In the genomic region with DNA sequence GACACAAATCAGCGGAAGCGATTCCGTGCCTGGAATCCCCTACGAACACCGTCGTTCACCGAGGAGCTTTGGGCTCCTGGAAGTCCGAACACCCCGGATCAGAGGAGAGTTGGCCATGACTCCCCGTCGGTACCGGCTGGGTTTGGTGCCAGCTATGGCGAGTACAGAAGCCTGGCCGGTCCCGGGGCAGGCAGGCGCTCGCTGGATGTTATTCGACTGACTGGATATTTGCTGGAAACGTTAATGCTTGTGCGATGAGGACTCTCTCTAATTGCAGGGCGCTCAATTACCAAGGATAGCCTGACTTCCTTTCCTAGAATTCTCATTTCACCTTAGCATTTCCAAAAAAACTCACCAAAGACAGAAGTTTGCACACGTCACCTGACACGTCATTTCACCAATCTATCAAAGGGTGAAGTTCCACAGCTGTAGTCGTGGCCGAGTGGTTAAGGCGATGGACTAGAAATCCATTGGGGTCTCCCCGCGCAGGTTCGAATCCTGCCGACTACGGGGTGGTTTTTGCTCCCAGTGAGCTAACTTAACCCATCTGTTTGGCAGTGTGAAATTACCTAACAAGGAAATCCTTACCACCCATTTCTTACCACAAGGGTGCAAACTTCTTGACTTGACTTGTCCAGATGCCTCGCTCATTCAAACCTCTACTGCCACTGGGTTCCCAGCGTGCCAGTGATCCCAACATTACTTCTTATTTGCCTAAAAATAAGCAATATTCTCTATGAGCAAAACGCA, we compare ENCODE assay signal across 8 cellular contexts. TPM values are rescaled to one million over a fixed set of nuclear protein-coding genes. Genes with fewer than 3 reads are reported as not detected.
A peak's percentile ranks its signal among the peaks of the same experiment; 100 is the strongest.
DNase-seq lines count a peak whose midpoint lies in the region; ATAC-seq and TF ChIP-seq lines count a peak whose summit lies in the region.

No MANE protein-coding gene starts in this region.

- peaks cover 15% of the 10 kb centered on the region for H3K4me1 Mint-ChIP-seq in nephron progenitor cell

- peak overlapping the region; percentile 59; the same call in 1 of the 2 replicates for H3K9ac ChIP-seq in HUES64 (ENCODE audit: low read depth, low read length)

- no peaks in the 10 kb centered on the region for H3K9me3 Mint-ChIP-seq in nephron progenitor cell

- H3K27ac ChIP-seq in HUES64 (ENCODE audit: low read depth, low read length) (no peak overlapping the region; the same call in 1 of the 2 replicates), upper lobe of left lung (peak overlapping the region in 1 of 4 donors; percentile 46)

- no peaks in the 10 kb centered on the region for H3K36me3 ChIP-seq in HUES64 (ENCODE audit: insufficient read depth, low read length)
- no peaks in the 10 kb centered on the region for H3K36me3 ChIP-seq in upper lobe of left lung

- H3K9me3 ChIP-seq in HUES64 (ENCODE audit: insufficient read depth, low read depth, low read length) (no peaks in the 10 kb centered on the region), upper lobe of left lung (no peaks in the 10 kb centered on the region)

- no peak for TF ChIP-seq POLR2A in upper lobe of left lung (IDR thresholded peaks at IDR 0.05)

- H3K4me3 ChIP-seq in HUES64 (ENCODE audit: low read length) = peak overlapping the region; percentile 75
- peak overlapping the region; percentile 13 to 46 (median 37) for H3K4me3 ChIP-seq in upper lobe of left lung

- TF ChIP-seq CTCF in nephron progenitor cell (IDR thresholded peaks at IDR 0.05) = no peak
- no peak for TF ChIP-seq CTCF in upper lobe of left lung (IDR thresholded peaks at IDR 0.05)

- no peaks in the 10 kb centered on the region for H3K36me3 Mint-ChIP-seq in nephron progenitor cell (ENCODE audit: low read depth)

- H3K27me3 ChIP-seq in HUES64 (ENCODE audit: insufficient read depth, low read length) (peaks cover 22% of the 10 kb centered on the region), upper lobe of left lung (peaks cover 0 to 3% (median 0%) of the 10 kb centered on the region in 4 donors)

- H3K4me1 ChIP-seq in HUES64 (ENCODE audit: insufficient read depth, low read length) (0 out of 2 replicates have a peak, but pooled peaks cover 5% of the 10 kb centered on the region), upper lobe of left lung (peaks cover 0 to 4% (median 1%) of the 10 kb centered on the region in 4 donors)

- no peak overlapping the region for H3K27ac Mint-ChIP-seq in nephron progenitor cell

- ATAC-seq in esophagus mucosa (peak; percentile 76), upper lobe of left lung (ENCODE audit: low FRiP score in 2 of 2) (peak in 1 of 2 donors; percentile 68)

- under 1% methylated on average over 34 of the region's 34 CpGs for WGBS in HUES64
- WGBS in upper lobe of left lung, 2 donors = 8 to 16% methylated on average over 10 to 34 of the region's 34 CpGs

- peak overlapping the region; percentile 84 for H3K4me3 Mint-ChIP-seq in nephron progenitor cell

- peaks cover 70% of the 10 kb centered on the region for H3K27me3 Mint-ChIP-seq in nephron progenitor cell (ENCODE audit: low read depth, poor library complexity)

- no peak for TF ChIP-seq EP300 in upper lobe of left lung (IDR thresholded peaks at IDR 0.05)

- DNase-seq in NCI-H2227 (lab: John Stamatoyannopoulos, UW; ENCODE audit: unreplicated experiment) (peak; percentile 60), NCI-H2227 treated with DMSO at 0.1 percent for 48 hours (lab: John Stamatoyannopoulos, UW) (no peak), nephron progenitor cell (peak; percentile 73), upper lobe of left lung (peak in 1 of 2 donors; percentile 53), NCI-H748 treated with DMSO at 0.1 percent for 48 hours (lab: John Stamatoyannopoulos, UW) (no peak)
- DNase-seq in activated CD4-positive, alpha-beta T cell treated with anti-CD3 and anti-CD28 coated beads, Interleukin-2, amount 50 U/mL, for 48 hours = peak; percentile 84 to 88

RNA-seq across cellular contexts. Expression of a gene that starts 22.7 kb away (rescaled TPM):
- 7.8 TPM for polyA plus RNA-seq in HUES64 (2013, experiment 1 of 2)
- 8.9 TPM for polyA plus RNA-seq in HUES64 (2013, experiment 2 of 2)
- total RNA-seq in esophagus mucosa (3.0 TPM), upper lobe of left lung (10 to 100 TPM in 1 of 6 donors, 1 to 10 TPM in 5; 3.9 to 14.4 (median 5.1) TPM)

Comparison
In these comparisons a context has a peak if more than half of its experiments do, and no peak if none do; other contexts are left out.
1. DNase-seq: peak in NCI-H2227 (single experiment), activated CD4-positive, alpha-beta T cell treated with anti-CD3 and anti-CD28 coated beads, Interleukin-2, amount 50 U/mL, for 48 hours (2 of 2) and nephron progenitor cell (single experiment); none in NCI-H2227 treated with DMSO at 0.1 percent for 48 hours (single experiment) and NCI-H748 treated with DMSO at 0.1 percent for 48 hours (single experiment).